1 cellular context compared by ENCODE assay signal in the genomic region with DNA sequence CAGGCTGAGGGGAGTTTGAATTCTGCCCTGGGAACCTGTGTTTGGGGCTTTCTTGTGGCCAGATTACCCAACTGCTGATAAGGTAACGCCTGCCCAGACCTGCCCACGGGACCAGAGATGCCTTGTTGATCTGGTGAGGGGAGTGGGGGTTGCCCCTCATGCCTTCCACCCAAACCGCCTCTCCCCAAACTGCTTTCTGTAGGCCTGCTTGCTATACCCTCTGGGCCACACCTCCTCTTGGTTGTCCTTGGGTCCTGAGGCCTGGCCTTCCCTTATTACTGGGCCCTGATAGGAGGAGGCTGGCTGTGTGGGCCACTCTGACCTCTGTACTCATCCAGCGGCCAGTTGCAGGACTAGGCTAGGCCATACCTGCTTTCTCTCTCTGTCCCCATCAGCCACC.
TF ChIP-seq lines count a peak whose summit lies in the region.

No MANE protein-coding gene starts in this region.

TF ChIP-seq in HepG2, 621 proteins besides CTCF, POLR2A, EP300 and RAD21:
- TF ChIP-seq HNF4A (CRISPR knock-in tag; IDR thresholded peaks at IDR 0.05): peak; percentile 41; the same call in 1 of the 2 replicates
- TF ChIP-seq ZNF30 (CRISPR knock-in tag; IDR thresholded peaks at IDR 0.05): no peak
- TF ChIP-seq, protein P1, sequence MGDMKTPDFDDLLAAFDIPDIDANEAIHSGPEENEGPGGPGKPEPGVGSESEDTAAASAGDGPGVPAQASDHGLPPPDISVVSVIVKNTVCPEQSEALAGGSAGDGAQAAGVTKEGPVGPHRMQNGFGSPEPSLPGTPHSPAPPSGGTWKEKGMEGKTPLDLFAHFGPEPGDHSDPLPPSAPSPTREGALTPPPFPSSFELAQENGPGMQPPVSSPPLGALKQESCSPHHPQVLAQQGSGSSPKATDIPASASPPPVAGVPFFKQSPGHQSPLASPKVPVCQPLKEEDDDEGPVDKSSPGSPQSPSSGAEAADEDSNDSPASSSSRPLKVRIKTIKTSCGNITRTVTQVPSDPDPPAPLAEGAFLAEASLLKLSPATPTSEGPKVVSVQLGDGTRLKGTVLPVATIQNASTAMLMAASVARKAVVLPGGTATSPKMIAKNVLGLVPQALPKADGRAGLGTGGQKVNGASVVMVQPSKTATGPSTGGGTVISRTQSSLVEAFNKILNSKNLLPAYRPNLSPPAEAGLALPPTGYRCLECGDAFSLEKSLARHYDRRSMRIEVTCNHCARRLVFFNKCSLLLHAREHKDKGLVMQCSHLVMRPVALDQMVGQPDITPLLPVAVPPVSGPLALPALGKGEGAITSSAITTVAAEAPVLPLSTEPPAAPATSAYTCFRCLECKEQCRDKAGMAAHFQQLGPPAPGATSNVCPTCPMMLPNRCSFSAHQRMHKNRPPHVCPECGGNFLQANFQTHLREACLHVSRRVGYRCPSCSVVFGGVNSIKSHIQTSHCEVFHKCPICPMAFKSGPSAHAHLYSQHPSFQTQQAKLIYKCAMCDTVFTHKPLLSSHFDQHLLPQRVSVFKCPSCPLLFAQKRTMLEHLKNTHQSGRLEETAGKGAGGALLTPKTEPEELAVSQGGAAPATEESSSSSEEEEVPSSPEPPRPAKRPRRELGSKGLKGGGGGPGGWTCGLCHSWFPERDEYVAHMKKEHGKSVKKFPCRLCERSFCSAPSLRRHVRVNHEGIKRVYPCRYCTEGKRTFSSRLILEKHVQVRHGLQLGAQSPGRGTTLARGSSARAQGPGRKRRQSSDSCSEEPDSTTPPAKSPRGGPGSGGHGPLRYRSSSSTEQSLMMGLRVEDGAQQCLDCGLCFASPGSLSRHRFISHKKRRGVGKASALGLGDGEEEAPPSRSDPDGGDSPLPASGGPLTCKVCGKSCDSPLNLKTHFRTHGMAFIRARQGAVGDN (CRISPR knock-in tag; IDR thresholded peaks at IDR 0.05): peak; percentile 56
- TF ChIP-seq, protein P2, sequence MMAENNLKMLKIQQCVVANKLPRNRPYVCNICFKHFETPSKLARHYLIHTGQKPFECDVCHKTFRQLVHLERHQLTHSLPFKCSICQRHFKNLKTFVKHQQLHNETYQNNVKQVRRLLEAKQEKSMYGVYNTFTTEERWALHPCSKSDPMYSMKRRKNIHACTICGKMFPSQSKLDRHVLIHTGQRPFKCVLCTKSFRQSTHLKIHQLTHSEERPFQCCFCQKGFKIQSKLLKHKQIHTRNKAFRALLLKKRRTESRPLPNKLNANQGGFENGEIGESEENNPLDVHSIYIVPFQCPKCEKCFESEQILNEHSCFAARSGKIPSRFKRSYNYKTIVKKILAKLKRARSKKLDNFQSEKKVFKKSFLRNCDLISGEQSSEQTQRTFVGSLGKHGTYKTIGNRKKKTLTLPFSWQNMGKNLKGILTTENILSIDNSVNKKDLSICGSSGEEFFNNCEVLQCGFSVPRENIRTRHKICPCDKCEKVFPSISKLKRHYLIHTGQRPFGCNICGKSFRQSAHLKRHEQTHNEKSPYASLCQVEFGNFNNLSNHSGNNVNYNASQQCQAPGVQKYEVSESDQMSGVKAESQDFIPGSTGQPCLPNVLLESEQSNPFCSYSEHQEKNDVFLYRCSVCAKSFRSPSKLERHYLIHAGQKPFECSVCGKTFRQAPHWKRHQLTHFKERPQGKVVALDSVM (CRISPR knock-in tag; IDR thresholded peaks at IDR 0.05): peak; percentile 55; the same call in 1 of the 2 replicates
- TF ChIP-seq ZFY (CRISPR knock-in tag; IDR thresholded peaks at IDR 0.05): 0 out of 2 replicates have a peak, but pooled peaks have one; percentile 27
- TF ChIP-seq ZNF572 (CRISPR knock-in tag; IDR thresholded peaks at IDR 0.05): peak; percentile 28; the same call in 1 of the 2 replicates
- no peak for TF ChIP-seq ZMYM4 (CRISPR knock-in tag; IDR thresholded peaks at IDR 0.05)
- TF ChIP-seq ZNF274 (CRISPR knock-in tag; IDR thresholded peaks at IDR 0.05): 0 out of 2 replicates have a peak, but pooled peaks have one; percentile 48
- TF ChIP-seq SOX6 (IDR thresholded peaks at IDR 0.05): no peak
- peak; percentile 34; the same call in 1 of the 2 replicates for TF ChIP-seq SOX6 (CRISPR knock-in tag; IDR thresholded peaks at IDR 0.05)
- TF ChIP-seq ZNF337 (CRISPR knock-in tag; IDR thresholded peaks at IDR 0.05; ENCODE audit: borderline replicate concordance, low read depth): no peak
- 0 out of 2 replicates have a peak, but pooled peaks have one; percentile 25 for TF ChIP-seq KDM5B (CRISPR knock-in tag; IDR thresholded peaks at IDR 0.05; ENCODE audit: borderline replicate concordance)
- peak; percentile 79 for TF ChIP-seq ZFX (CRISPR knock-in tag; IDR thresholded peaks at IDR 0.05; ENCODE audit: low read depth)
- 0 out of 2 replicates have a peak, but pooled peaks have one; percentile 28 for TF ChIP-seq ZNF644 (CRISPR knock-in tag; IDR thresholded peaks at IDR 0.05; ENCODE audit: low read depth)
- peak; percentile 50; the same call in 1 of the 2 replicates for TF ChIP-seq ZNF121 (CRISPR knock-in tag; IDR thresholded peaks at IDR 0.05)
- no peak for TF ChIP-seq ZNF333 (CRISPR knock-in tag; IDR thresholded peaks at IDR 0.05; ENCODE audit: borderline replicate concordance)
